11 cellular contexts compared by ENCODE assay signal in genomic region chr7:40826419-40827216, GRCh38.
A peak's percentile ranks its signal among the peaks of the same experiment; 100 is the strongest.
DNase-seq lines count a peak whose midpoint lies in the region; ATAC-seq and TF ChIP-seq lines count a peak whose summit lies in the region.
"Had no signal": no experiment of that assay in that cellular context is flagged by ENCODE, and none has a peak within 500 bp of the region (broad histone marks: within the 10 kb centered on the region; RNA-seq: fewer than 3 reads in every experiment).

No MANE protein-coding gene starts in this region.

- H3K9me3 ChIP-seq in gastroesophageal sphincter = no peaks in the 10 kb centered on the region

- TF ChIP-seq CTCF in gastroesophageal sphincter (IDR thresholded peaks at IDR 0.05) = no peak

- peak overlapping the region; percentile 80 to 89 (median 84) for H3K27ac ChIP-seq in gastroesophageal sphincter
- H3K27ac ChIP-seq: HL-60 had no signal

- H3K4me1 ChIP-seq in gastroesophageal sphincter = peaks cover 6 to 65% (median 26%) of the 10 kb centered on the region in 3 donors

- H3K36me3 ChIP-seq in gastroesophageal sphincter = no peaks in the 10 kb centered on the region

- H3K4me3 ChIP-seq in gastroesophageal sphincter = no peak overlapping the region

- WGBS in gastroesophageal sphincter (ENCODE audit: low coverage in 1 of 2), 2 donors = 31 to 60% methylated on average over 2 to 3 of the region's 3 CpGs

- peak; percentile 56 for ATAC-seq in gastroesophageal sphincter

- DNase-seq in ELR (ENCODE audit: low read depth) = peak; percentile 51
- DNase-seq in amniotic epithelial cell (ENCODE audit: low read depth) = peak; percentile 67
- peak; percentile 9 for DNase-seq in retina
- no peak for DNase-seq in globus pallidus (ENCODE audit: low spot score)
- DNase-seq in activated CD4-positive, alpha-beta T cell treated with anti-CD3 and anti-CD28 coated beads for 48 hours = no peak
- DNase-seq in nucleus accumbens (lab: John Stamatoyannopoulos, UW) = no peak
- DNase-seq in NCI-H2081 treated with DMSO at 0.1 percent for 48 hours (lab: John Stamatoyannopoulos, UW) = no peak
- DNase-seq: activated T-cell treated with anti-CD3 and anti-CD28 coated beads, Interleukin-2, amount 50 U/mL, for 1 hour; NCI-H1417 treated with DMSO at 0.1 percent for 48 hours had no signal

- no peak for TF ChIP-seq POLR2A in gastroesophageal sphincter (IDR thresholded peaks at IDR 0.05)

- no peak for TF ChIP-seq EP300 in gastroesophageal sphincter (IDR thresholded peaks at IDR 0.05)

- no peaks in the 10 kb centered on the region for H3K27me3 ChIP-seq in gastroesophageal sphincter

Comparison
In these comparisons a context has a peak if more than half of its experiments do, and no peak if none do; other contexts are left out.
1. DNase-seq: peak in ELR (single experiment), amniotic epithelial cell (single experiment) and retina (single experiment); none in globus pallidus (single experiment), activated CD4-positive, alpha-beta T cell treated with anti-CD3 and anti-CD28 coated beads for 48 hours (single experiment), nucleus accumbens (0 of 56) and NCI-H2081 treated with DMSO at 0.1 percent for 48 hours (single experiment).